In genomic region chr10:114362831-114363355, GRCh38 we compare ENCODE assay signal across 13 cellular contexts. TPM values are rescaled to one million over a fixed set of nuclear protein-coding genes. Genes with fewer than 3 reads are reported as not detected.
DNase-seq lines count a peak whose midpoint lies in the region; ATAC-seq and TF ChIP-seq lines count a peak whose summit lies in the region.
"Had no signal": no experiment of that assay in that cellular context is flagged by ENCODE, and none has a peak within 500 bp of the region (broad histone marks: within the 10 kb centered on the region; RNA-seq: fewer than 3 reads in every experiment).

No MANE protein-coding gene starts in this region.

- no peak overlapping the region for H3K4me3 ChIP-seq in thyroid gland (replicated peaks in 1 of 3)
- H3K4me3 ChIP-seq: BLaER1 treated with 17β-estradiol and CSF1 and Interleukin-3, amounts not matched to agents 10 nM and 100 nM had no signal

- no peaks in the 10 kb centered on the region for H3K27me3 ChIP-seq in thyroid gland
- H3K27me3 ChIP-seq: BLaER1 treated with 17β-estradiol and CSF1 and Interleukin-3, amounts not matched to agents 10 nM and 100 nM had no signal

- ATAC-seq in esophagus mucosa (peak; percentile 25), HG02571 (IDR thresholded peaks at IDR 0.05; ENCODE audit: unreplicated experiment) (no peak)

- peaks cover 12% of the 10 kb centered on the region for H3K9me3 Mint-ChIP-seq in nephron
- H3K9me3 Mint-ChIP-seq: CD8-positive, alpha-beta memory T cell; H9 had no signal

- H3K36me3 Mint-ChIP-seq in nephron (ENCODE audit: low read depth) = peaks cover 8% of the 10 kb centered on the region
- H3K36me3 Mint-ChIP-seq: CD8-positive, alpha-beta memory T cell had no signal

- peak overlapping the region; percentile 8 to 75 (median 29) for H3K27ac ChIP-seq in thyroid gland
- H3K27ac ChIP-seq: BLaER1 treated with 17β-estradiol and CSF1 and Interleukin-3, amounts not matched to agents 10 nM and 100 nM had no signal

- H3K9me3 ChIP-seq in thyroid gland = no peaks in the 10 kb centered on the region
- H3K9me3 ChIP-seq: BLaER1 treated with 17β-estradiol and CSF1 and Interleukin-3, amounts not matched to agents 10 nM and 100 nM had no signal

- H3K36me3 ChIP-seq in thyroid gland = no peaks in the 10 kb centered on the region
- H3K36me3 ChIP-seq: BLaER1 treated with 17β-estradiol and CSF1 and Interleukin-3, amounts not matched to agents 10 nM and 100 nM had no signal

- no peak for TF ChIP-seq CTCF in nephron (IDR thresholded peaks at IDR 0.05; ENCODE audit: unreplicated experiment in 3 of 3)
- TF ChIP-seq CTCF in thyroid gland (IDR thresholded peaks at IDR 0.05) = no peak

- H3K4me1 Mint-ChIP-seq in nephron = peaks cover 74% of the 10 kb centered on the region
- H3K4me1 Mint-ChIP-seq: B cell; CD8-positive, alpha-beta memory T cell had no signal

- TF ChIP-seq POLR2A in thyroid gland (IDR thresholded peaks at IDR 0.05) = no peak

- 73 to 83% methylated on average over 15 to 16 of the region's 16 CpGs for WGBS in thyroid gland, 2 donors

- H3K4me3 Mint-ChIP-seq in nephron = peak overlapping the region in 1 of 3 experiments; percentile 48
- H3K4me3 Mint-ChIP-seq: B cell; CD8-positive, alpha-beta memory T cell; H9 had no signal

- H3K27ac Mint-ChIP-seq in nephron = peak overlapping the region; percentile 14 to 55 (median 41)
- H3K27ac Mint-ChIP-seq: B cell; CD8-positive, alpha-beta memory T cell; H9 had no signal

- DNase-seq in SK-N-DZ (ENCODE audit: low spot score) (peak; percentile 19), thyroid gland (no peak), cortex of kidney (lab: John Stamatoyannopoulos, UW) (no peak), D341Med (ENCODE audit: low spot score) (no peak)
- DNase-seq: CD8-positive, alpha-beta memory T cell; COR-L47; GOT3; H9 had no signal

- intact Hi-C loops in thyroid gland (cut with DNase I) = no loop called here

- H3K4me1 ChIP-seq in thyroid gland = peaks cover 65 to 67% of the 10 kb centered on the region in 2 donors
- H3K4me1 ChIP-seq: BLaER1 treated with 17β-estradiol and CSF1 and Interleukin-3, amounts not matched to agents 10 nM and 100 nM had no signal

- peaks cover 3% of the 10 kb centered on the region for H3K27me3 Mint-ChIP-seq in nephron (ENCODE audit: low read depth)

RNA-seq across cellular contexts. Expression of gene AFAP1L2, which starts 41.4 kb away (rescaled TPM):
- 0.06 and 0.48 TPM in 2 replicates for polyA plus RNA-seq in SK-N-DZ (2014; cell fraction: cytosol; rRNA removed)
- 1.8 TPM in 2 replicates for polyA plus RNA-seq in SK-N-DZ (2014; cell fraction: nucleus; rRNA removed)
- total RNA-seq in esophagus mucosa (22.8 TPM), thyroid gland (100 to 1,000 TPM; 135 to 356 (median 299) TPM)
